In the genomic region with DNA sequence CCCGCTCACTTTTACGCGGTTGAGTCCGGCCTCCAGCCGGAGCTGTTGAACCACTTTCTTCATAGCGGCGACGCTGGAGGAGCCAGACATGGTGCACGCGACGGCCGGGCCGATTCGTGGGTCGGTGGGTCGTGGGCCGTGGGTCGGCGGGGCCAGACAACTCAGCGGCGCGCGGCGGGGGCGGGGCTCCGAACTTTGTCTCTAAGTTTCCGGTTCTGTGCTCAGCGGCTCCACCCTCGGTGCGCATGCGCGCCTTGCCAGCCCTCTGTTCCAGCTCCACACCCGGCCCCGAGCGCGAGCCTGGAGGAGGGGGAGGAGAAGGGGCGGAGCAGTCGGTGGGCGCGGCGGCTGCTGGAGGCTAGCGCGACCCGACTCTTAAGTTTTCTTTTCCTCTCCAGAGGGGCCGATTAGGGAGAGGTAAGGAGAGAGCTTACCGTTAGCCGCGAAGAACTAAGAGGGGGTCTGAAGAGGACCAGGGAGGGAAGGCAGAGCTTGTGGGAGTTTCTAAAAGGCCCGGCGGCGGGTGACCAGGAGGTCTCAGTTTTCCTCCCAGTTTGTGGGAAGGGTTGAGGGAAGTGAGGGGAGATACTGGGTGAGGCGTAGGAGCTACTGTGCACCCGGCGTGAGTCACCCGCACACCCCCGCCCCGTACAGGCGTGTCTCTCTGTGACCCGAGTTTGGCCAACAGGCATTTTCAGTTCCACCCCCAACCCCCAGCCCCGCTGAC, we compare ENCODE assay signal across 8 cellular contexts. TPM values are rescaled to one million over a fixed set of nuclear protein-coding genes. Genes with fewer than 3 reads are reported as not detected.
A peak's percentile ranks its signal among the peaks of the same experiment; 100 is the strongest.
DNase-seq lines count a peak whose midpoint lies in the region; TF ChIP-seq lines count a peak whose summit lies in the region.

Gene GNG5, minus strand, starts transcription at position 580 of the 727 bp plus-strand sequence. Its CDS starts 490 bp downstream, at position 90.
Gene SPATA1, plus strand, starts transcription at position 385 of the 727 bp plus-strand sequence. CDS start 9,974 bp downstream, outside the sequence.

- H3K27ac Mint-ChIP-seq in activated naive CD4-positive, alpha-beta T cell treated with anti-CD3 and anti-CD28 coated beads, Interleukin-2, amount 10 ng/mL, durations not matched to agents 7 days and 5 days, result peak within 1 kb of the TSS; percentile 99

- WGBS in suprapubic skin, result 0% methylated on average over 49 of the region's 60 CpGs

- peaks cover 19% of the 10 kb centered on the region for H3K4me1 ChIP-seq in SJSA1 (replicated peaks)
- peaks cover 38% of the 10 kb centered on the region for H3K4me1 ChIP-seq in suprapubic skin

- DNase-seq in GM04503 (ENCODE audit: low read depth) (peak; percentile 72), HFF-Myc (ENCODE audit: extremely low read depth, low read depth) (peak; percentile 80), MV-4-11 (lab: John Stamatoyannopoulos, UW) (peak; percentile 94), SJSA1 (ENCODE audit: low read depth in 1 of 2, low spot score in 2 of 2) (peak; percentile 98 to 99), globus pallidus (ENCODE audit: low spot score) (peak; percentile 95), nucleus accumbens (lab: John Stamatoyannopoulos, UW) (peak; percentile 40 to 97 (median 90)), suprapubic skin (ENCODE audit: low spot score in 2 of 2) (peak; percentile 99)
- peak; percentile 99 for DNase-seq in activated naive CD4-positive, alpha-beta T cell treated with anti-CD3 and anti-CD28 coated beads, Interleukin-2, amount 10 ng/mL, durations not matched to agents 7 days and 5 days

- TF ChIP-seq EP300 in suprapubic skin (IDR thresholded peaks at IDR 0.05), result no peak

- H3K36me3 Mint-ChIP-seq in activated naive CD4-positive, alpha-beta T cell treated with anti-CD3 and anti-CD28 coated beads, Interleukin-2, amount 10 ng/mL, durations not matched to agents 7 days and 5 days, result peaks cover 30% of the 10 kb centered on the region

- peaks cover 4% of the 10 kb centered on the region for H3K27me3 Mint-ChIP-seq in activated naive CD4-positive, alpha-beta T cell treated with anti-CD3 and anti-CD28 coated beads, Interleukin-2, amount 10 ng/mL, durations not matched to agents 7 days and 5 days

- peaks cover 51% of the 10 kb centered on the region for H3K4me1 Mint-ChIP-seq in activated naive CD4-positive, alpha-beta T cell treated with anti-CD3 and anti-CD28 coated beads, Interleukin-2, amount 10 ng/mL, durations not matched to agents 7 days and 5 days

- H3K36me3 ChIP-seq in SJSA1, result peaks cover 35% of the 10 kb centered on the region
- no peaks in the 10 kb centered on the region for H3K36me3 ChIP-seq in suprapubic skin

- H3K9me3 ChIP-seq in SJSA1 (replicated peaks) (no peaks in the 10 kb centered on the region), suprapubic skin (peaks cover 7% of the 10 kb centered on the region)

- H3K27ac ChIP-seq in SJSA1, result peak within 1 kb of the TSS; percentile 87
- peak within 1 kb of the TSS; percentile 98 for H3K27ac ChIP-seq in suprapubic skin

- H3K4me3 ChIP-seq in HFF-Myc (replicated peaks; ENCODE audit: low read depth, low read length), result peak within 1 kb of the TSS; percentile 93
- peak within 1 kb of the TSS; percentile 86 for H3K4me3 ChIP-seq in SJSA1
- H3K4me3 ChIP-seq in suprapubic skin, result peak within 1 kb of the TSS; percentile 88

- no peak for TF ChIP-seq CTCF in HFF-Myc (IDR thresholded peaks at IDR 0.05; ENCODE audit: low read depth, low read length, missing control alignments)
- TF ChIP-seq CTCF in suprapubic skin (IDR thresholded peaks at IDR 0.05), result no peak

- H3K9me3 Mint-ChIP-seq in activated naive CD4-positive, alpha-beta T cell treated with anti-CD3 and anti-CD28 coated beads, Interleukin-2, amount 10 ng/mL, durations not matched to agents 7 days and 5 days, result peaks cover 11% of the 10 kb centered on the region

- peak; percentile 30 to 73 for TF ChIP-seq POLR2A in suprapubic skin (IDR thresholded peaks at IDR 0.05)

- H3K27me3 ChIP-seq in SJSA1 (replicated peaks), result no peaks in the 10 kb centered on the region
- H3K27me3 ChIP-seq in suprapubic skin, result no peaks in the 10 kb centered on the region

- H3K4me3 Mint-ChIP-seq in activated naive CD4-positive, alpha-beta T cell treated with anti-CD3 and anti-CD28 coated beads, Interleukin-2, amount 10 ng/mL, durations not matched to agents 7 days and 5 days, result peak within 1 kb of the TSS; percentile 100

- CTCF ChIA-PET in activated naive CD4-positive, alpha-beta T cell treated with anti-CD3 and anti-CD28 coated beads, Interleukin-2, amount 10 ng/mL, durations not matched to agents 7 days and 5 days (lab: Charles Lee), result interaction anchor here (0.7 to 1.8 kb wide), 3 partner anchors 24 to 114 kb away, joined by 4 to 5 read pairs (median 5); no protein-coding TSS in a partner anchor

RNA-seq across cellular contexts. Expression of gene GNG5, which starts in this region (rescaled TPM):
- total RNA-seq in SJSA1 (2014; rRNA removed; shearing (Covaris generic)), result 19.3 and 57.7 TPM in 2 replicates
- total RNA-seq in suprapubic skin, result 100 to 1,000 TPM in 1 of 4 donors, 10 to 100 TPM in 3; 81.0 to 113 (median 88.2) TPM

RNA-seq across cellular contexts. Expression of gene SPATA1, which starts in this region (rescaled TPM):
- 0.06 and 0.74 TPM in 2 replicates for total RNA-seq in SJSA1 (2014; rRNA removed; shearing (Covaris generic))
- 1 to 10 TPM in 1 of 4 donors, not detected in 3; 1.7 TPM for total RNA-seq in suprapubic skin

Comparison
In these comparisons a context has a peak if more than half of its experiments do, and no peak if none do; other contexts are left out.
1. Peak in every context shown above with its lines: DNase-seq, H3K4me3 ChIP-seq and H3K27ac ChIP-seq.